Comparison of ENCODE assay signal across 12 cellular contexts in genomic region chr16:31569360-31569717, GRCh38. TPM values are rescaled to one million over a fixed set of nuclear protein-coding genes. Genes with fewer than 3 reads are reported as not detected.
DNase-seq lines count a peak whose midpoint lies in the region; ATAC-seq and TF ChIP-seq lines count a peak whose summit lies in the region.
"Had no signal": no experiment of that assay in that cellular context is flagged by ENCODE, and none has a peak within 500 bp of the region (broad histone marks: within the 10 kb centered on the region; RNA-seq: fewer than 3 reads in every experiment).

No MANE protein-coding gene starts in this region.

- no peak overlapping the region for H3K56ac ChIP-seq in H9 (ENCODE audit: insufficient read length, low read depth, low read length)

- TF ChIP-seq POLR2A in spleen (IDR thresholded peaks at IDR 0.05), result no peak

- no peak overlapping the region for H2BK12ac ChIP-seq in H9 (ENCODE audit: insufficient read length, low read depth, low read length)

- CTCF ChIA-PET in WTC11 (lab: Charles Lee), result no interaction called here

- no peak overlapping the region for H2BK5ac ChIP-seq in H9 (ENCODE audit: insufficient read length, low read length)

- peak overlapping the region; percentile 80 for H3K4me2 ChIP-seq in H9 (ENCODE audit: insufficient read depth, insufficient read length, low read length)

- H3K9me3 Mint-ChIP-seq in H9, result peaks cover 45 to 67% of the 10 kb centered on the region in 2 experiments
- H3K9me3 Mint-ChIP-seq in activated naive CD8-positive, alpha-beta T cell treated with anti-CD3 and anti-CD28 coated beads for 36 hours, result peaks cover 21% of the 10 kb centered on the region
- H3K9me3 Mint-ChIP-seq in WTC11, result peaks cover 75% of the 10 kb centered on the region
- H3K9me3 Mint-ChIP-seq in activated T-helper 2 cell treated with anti-CD3 and anti-CD28 coated beads, Interferon-gamma antibody, Interleukin-2, Interleukin-4, amounts not matched to agents 10 μg/mL and 5 μg/mL and 100 μg/mL, durations not matched to agents 14 hours and 24 hours and 36 hours, result peaks cover 32% of the 10 kb centered on the region

- no peak overlapping the region for H3K4ac ChIP-seq in H9 (ENCODE audit: low read depth, low read length)

- POLR2A ChIA-PET in WTC11 (lab: Charles Lee), result no interaction called here

- TF ChIP-seq CTCF in H9 (conservative IDR thresholded peaks at IDR 0.05), result no peak
- TF ChIP-seq CTCF in spleen (IDR thresholded peaks at IDR 0.05 in 8 of 11, conservative IDR thresholded peaks at IDR 0.05 in 3 of 11), result no peak
- TF ChIP-seq CTCF in WTC11 (IDR thresholded peaks at IDR 0.05), result no peak

- no peak overlapping the region for H2BK15ac ChIP-seq in H9 (ENCODE audit: low read depth, low read length)

- H2AK5ac ChIP-seq in H9 (ENCODE audit: insufficient read length, low read length), result no peak overlapping the region

- peak overlapping the region; percentile 48 to 78; a peak in 4 of 5 replicates for H3K4me3 Mint-ChIP-seq in H9
- H3K4me3 Mint-ChIP-seq in activated naive CD8-positive, alpha-beta T cell treated with anti-CD3 and anti-CD28 coated beads for 36 hours, result peak overlapping the region; percentile 27
- no peak overlapping the region for H3K4me3 Mint-ChIP-seq in WTC11
- no peak overlapping the region for H3K4me3 Mint-ChIP-seq in activated T-helper 2 cell treated with anti-CD3 and anti-CD28 coated beads, Interferon-gamma antibody, Interleukin-2, Interleukin-4, amounts not matched to agents 10 μg/mL and 5 μg/mL and 100 μg/mL, durations not matched to agents 14 hours and 24 hours and 36 hours (ENCODE audit: low read depth)
- H3K4me3 Mint-ChIP-seq: activated CD4-positive, alpha-beta memory T cell treated with anti-CD3 and anti-CD28 coated beads, Interleukin-2, amount 10 ng/mL, durations not matched to agents 7 days and 5 days had no signal

- no peaks in the 10 kb centered on the region for H4K20me1 ChIP-seq in H9 (ENCODE audit: control insufficient read depth, insufficient read depth, insufficient read length)

- DNase-seq in H9, result peak; percentile 28
- peak; percentile 18 for DNase-seq in activated naive CD8-positive, alpha-beta T cell treated with anti-CD3 and anti-CD28 coated beads for 36 hours
- peak; percentile 7 for DNase-seq in iPS-NIHi11 (ENCODE audit: low spot score)
- DNase-seq in spleen, result no peak
- DNase-seq in WTC11 (ENCODE audit: low spot score), result no peak
- no peak for DNase-seq in activated T-helper 2 cell treated with anti-CD3 and anti-CD28 coated beads, Interferon-gamma antibody, Interleukin-2, Interleukin-4, amounts not matched to agents 10 μg/mL and 5 μg/mL and 100 μg/mL, durations not matched to agents 14 hours and 24 hours and 36 hours (ENCODE audit: low spot score)
- DNase-seq: activated CD4-positive, alpha-beta memory T cell treated with anti-CD3 and anti-CD28 coated beads, Interleukin-2, amount 10 ng/mL, durations not matched to agents 7 days and 5 days; effector CD4-positive, alpha-beta T cell; GOT3; NCI-H187 had no signal

- no peak overlapping the region for H3T11ph ChIP-seq in H9 (ENCODE audit: low read length)

- peak overlapping the region; percentile 75 for H3K14ac ChIP-seq in H9 (ENCODE audit: insufficient read depth, low read length)

- no peak overlapping the region for H2BK20ac ChIP-seq in H9 (ENCODE audit: low read depth, low read length, poor library complexity, severe bottlenecking)

- H3K27me3 ChIP-seq in H9 (ENCODE audit: insufficient read depth, low read length), result peaks cover 12% of the 10 kb centered on the region; the same call in 1 of the 2 replicates
- peaks cover 0 to 57% (median 30%) of the 10 kb centered on the region in 7 donors for H3K27me3 ChIP-seq in spleen (replicated peaks in 1 of 7)

- H3K4me1 ChIP-seq in H9 (ENCODE audit: insufficient read depth, low read length), result no peaks in the 10 kb centered on the region
- H3K4me1 ChIP-seq in spleen, result peaks cover 0 to 14% (median 7%) of the 10 kb centered on the region in 6 donors

- H3K79me1 ChIP-seq in H9 (ENCODE audit: insufficient read depth, low read depth, low read length, poor library complexity, severe bottlenecking), result no peaks in the 10 kb centered on the region

- H3K23me2 ChIP-seq in H9 (ENCODE audit: insufficient read length, low read depth, low read length, poor library complexity, severe bottlenecking), result no peaks in the 10 kb centered on the region

- H3K9me3 ChIP-seq in H9 (ENCODE audit: control insufficient read depth, low read depth, low read length) (no peaks in the 10 kb centered on the region), spleen (peaks cover 0 to 6% (median 0%) of the 10 kb centered on the region in 8 donors)

- no peak overlapping the region for H3K27ac Mint-ChIP-seq in H9
- H3K27ac Mint-ChIP-seq in activated naive CD8-positive, alpha-beta T cell treated with anti-CD3 and anti-CD28 coated beads for 36 hours, result no peak overlapping the region
- no peak overlapping the region for H3K27ac Mint-ChIP-seq in WTC11
- H3K27ac Mint-ChIP-seq in activated T-helper 2 cell treated with anti-CD3 and anti-CD28 coated beads, Interferon-gamma antibody, Interleukin-2, Interleukin-4, amounts not matched to agents 10 μg/mL and 5 μg/mL and 100 μg/mL, durations not matched to agents 14 hours and 24 hours and 36 hours, result no peak overlapping the region
- H3K27ac Mint-ChIP-seq: activated CD4-positive, alpha-beta memory T cell treated with anti-CD3 and anti-CD28 coated beads, Interleukin-2, amount 10 ng/mL, durations not matched to agents 7 days and 5 days had no signal

- intact Hi-C loops in spleen (cut with DNase I; ENCODE audit: low total_unique reads), result no loop called here
- intact Hi-C loops in activated T-helper 2 cell treated with anti-CD3 and anti-CD28 coated beads, Interferon-gamma antibody, Interleukin-2, Interleukin-4, amounts not matched to agents 10 μg/mL and 5 μg/mL and 100 μg/mL, durations not matched to agents 14 hours and 24 hours and 36 hours (cut with micrococcal nuclease), result no loop called here

- ATAC-seq in GM18867 (IDR thresholded peaks at IDR 0.05; ENCODE audit: unreplicated experiment), result no peak
- ATAC-seq in WTC11, result no peak

- H4K8ac ChIP-seq in H9 (replicated peaks; ENCODE audit: insufficient read length, low read depth, low read length), result no peak overlapping the region

- H2BK120ac ChIP-seq in H9 (ENCODE audit: low read depth, low read length, poor library complexity, severe bottlenecking), result no peak overlapping the region

- no peak overlapping the region for H2AFZ ChIP-seq in H9 (ENCODE audit: low read length)

- no peak overlapping the region for H3K18ac ChIP-seq in H9 (ENCODE audit: insufficient read length, low read depth, low read length)

- no peak overlapping the region for H3K27ac ChIP-seq in H9 (ENCODE audit: insufficient read length, low read depth, low read length)
- H3K27ac ChIP-seq in spleen, result no peak overlapping the region

- peak overlapping the region in 7 of 8 donors; percentile 10 to 61 (median 36) for H3K4me3 ChIP-seq in spleen
- H3K4me3 ChIP-seq: K562 had no signal

- peaks cover 3 to 5% (median 4%) of the 10 kb centered on the region in 3 experiments; a peak in 4 of 7 replicates for H3K36me3 Mint-ChIP-seq in H9 (ENCODE audit: insufficient read depth in 1 of 3, low read depth in 3 of 3)
- peaks cover 9% of the 10 kb centered on the region for H3K36me3 Mint-ChIP-seq in activated naive CD8-positive, alpha-beta T cell treated with anti-CD3 and anti-CD28 coated beads for 36 hours
- H3K36me3 Mint-ChIP-seq in WTC11, result peaks cover 44% of the 10 kb centered on the region
- H3K36me3 Mint-ChIP-seq in activated T-helper 2 cell treated with anti-CD3 and anti-CD28 coated beads, Interferon-gamma antibody, Interleukin-2, Interleukin-4, amounts not matched to agents 10 μg/mL and 5 μg/mL and 100 μg/mL, durations not matched to agents 14 hours and 24 hours and 36 hours (ENCODE audit: low read depth), result peaks cover 3% of the 10 kb centered on the region

- WGBS in H9 (ENCODE audit: extremely low coverage, insufficient read length, low lambda C conversion rate), result no CpG with 5 or more reads among the region's 46 CpGs
- WGBS in spleen, 5 donors, result 1 to 5% (median 4%) methylated on average over 21 to 46 of the region's 46 CpGs

- H3K4me1 Mint-ChIP-seq in H9 (peaks cover 0 to 3% of the 10 kb centered on the region in 2 experiments; a peak in 1 of 4 replicates), WTC11 (no peaks in the 10 kb centered on the region)
- H3K4me1 Mint-ChIP-seq in activated naive CD8-positive, alpha-beta T cell treated with anti-CD3 and anti-CD28 coated beads for 36 hours, result peaks cover 5% of the 10 kb centered on the region
- H3K4me1 Mint-ChIP-seq in activated T-helper 2 cell treated with anti-CD3 and anti-CD28 coated beads, Interferon-gamma antibody, Interleukin-2, Interleukin-4, amounts not matched to agents 10 μg/mL and 5 μg/mL and 100 μg/mL, durations not matched to agents 14 hours and 24 hours and 36 hours (ENCODE audit: low read depth), result peaks cover 1% of the 10 kb centered on the region

- peaks cover 67% of the 10 kb centered on the region for H3K27me3 Mint-ChIP-seq in H9 (ENCODE audit: low read depth)
- H3K27me3 Mint-ChIP-seq in activated naive CD8-positive, alpha-beta T cell treated with anti-CD3 and anti-CD28 coated beads for 36 hours, result peaks cover 66% of the 10 kb centered on the region
- H3K27me3 Mint-ChIP-seq in WTC11 (ENCODE audit: low read depth), result peaks cover 70% of the 10 kb centered on the region
- peaks cover 33% of the 10 kb centered on the region for H3K27me3 Mint-ChIP-seq in activated T-helper 2 cell treated with anti-CD3 and anti-CD28 coated beads, Interferon-gamma antibody, Interleukin-2, Interleukin-4, amounts not matched to agents 10 μg/mL and 5 μg/mL and 100 μg/mL, durations not matched to agents 14 hours and 24 hours and 36 hours (ENCODE audit: low read depth)

- no peak overlapping the region for H4K5ac ChIP-seq in H9 (ENCODE audit: insufficient read length, low read depth, low read length)

- H3K79me2 ChIP-seq in H9 (ENCODE audit: insufficient read depth, low read length), result no peaks in the 10 kb centered on the region

- H3K9ac ChIP-seq in H9 (ENCODE audit: extremely low read depth, insufficient read length, low read length), result no peak overlapping the region

- H3K36me3 ChIP-seq in spleen, result no peaks in the 10 kb centered on the region

- H4K91ac ChIP-seq in H9 (ENCODE audit: insufficient read length, low read depth, low read length), result no peak overlapping the region

- no peak overlapping the region for H3K23ac ChIP-seq in H9 (ENCODE audit: insufficient read length, low read depth, low read length)

TF ChIP-seq in WTC11, 78 proteins besides CTCF, POLR2A, EP300 and RAD21 (continues in another document):
- no peak for TF ChIP-seq PRRX2 (CRISPR knock-in tag; IDR thresholded peaks at IDR 0.05)

RNA-seq across cellular contexts. Expression of gene AHSP, which starts 41.6 kb away (rescaled TPM):
- 1.6 TPM in 1 of 2 replicates, not detected in the other for total RNA-seq in H9 (2021)
- total RNA-seq in activated naive CD8-positive, alpha-beta T cell treated with anti-CD3 and anti-CD28 coated beads for 36 hours, result not detected
- total RNA-seq in spleen, result 10 to 100 TPM in 4 of 7 donors, 1 to 10 TPM in 2, under 1 TPM in 1; 0.86 to 94.3 (median 13.6) TPM
- polyA plus RNA-seq in spleen, result 1 to 10 TPM in 2 of 3 donors, under 1 TPM in 1; 0.76 to 5.1 (median 1.6) TPM
- total RNA-seq in WTC11 (2021), result 0.60 to 0.81 TPM in 2 of 3 replicates, not detected in the other
- total RNA-seq in activated T-helper 2 cell treated with anti-CD3 and anti-CD28 coated beads, Interferon-gamma antibody, Interleukin-2, Interleukin-4, amounts not matched to agents 10 μg/mL and 5 μg/mL and 100 μg/mL, durations not matched to agents 14 hours and 24 hours and 36 hours, result not detected in 2 replicates
- total RNA-seq: activated CD4-positive, alpha-beta memory T cell treated with anti-CD3 and anti-CD28 coated beads, Interleukin-2, amount 10 ng/mL, durations not matched to agents 7 days and 5 days had no signal

Comparison
In these comparisons a context has a peak if more than half of its experiments do, and no peak if none do; other contexts are left out.
1. DNase-seq: peak in H9 (single experiment), activated naive CD8-positive, alpha-beta T cell treated with anti-CD3 and anti-CD28 coated beads for 36 hours (single experiment) and iPS-NIHi11 (single experiment); none in spleen (single experiment), WTC11 (single experiment) and activated T-helper 2 cell treated with anti-CD3 and anti-CD28 coated beads, Interferon-gamma antibody, Interleukin-2, Interleukin-4, amounts not matched to agents 10 μg/mL and 5 μg/mL and 100 μg/mL, durations not matched to agents 14 hours and 24 hours and 36 hours (single experiment).
2. H3K4me3 Mint-ChIP-seq: peak in H9 (2 of 2) and activated naive CD8-positive, alpha-beta T cell treated with anti-CD3 and anti-CD28 coated beads for 36 hours (single experiment); none in WTC11 (single experiment) and activated T-helper 2 cell treated with anti-CD3 and anti-CD28 coated beads, Interferon-gamma antibody, Interleukin-2, Interleukin-4, amounts not matched to agents 10 μg/mL and 5 μg/mL and 100 μg/mL, durations not matched to agents 14 hours and 24 hours and 36 hours (single experiment).